In genomic region chr9:95516736-95517558, GRCh38 we compare ENCODE assay signal across 1 cellular context.
TF ChIP-seq lines count a peak whose summit lies in the region.

Gene PTCH1 (minus strand): TSS chr9:95516971.

TF ChIP-seq in GM12878, 131 proteins besides CTCF, POLR2A, EP300 and RAD21 (continued from another document):
- TF ChIP-seq REST (IDR thresholded peaks at IDR 0.05; ENCODE audit: low read depth, low read length) (no peak), RELA (IDR thresholded peaks at IDR 0.05; ENCODE audit: borderline replicate concordance, partially characterized antibody) (no peak), EGR1 (IDR thresholded peaks at IDR 0.05; ENCODE audit: borderline replicate concordance in 1 of 2, low read depth in 2 of 2, low read length in 2 of 2) (no peak)
- TF ChIP-seq, protein P1, sequence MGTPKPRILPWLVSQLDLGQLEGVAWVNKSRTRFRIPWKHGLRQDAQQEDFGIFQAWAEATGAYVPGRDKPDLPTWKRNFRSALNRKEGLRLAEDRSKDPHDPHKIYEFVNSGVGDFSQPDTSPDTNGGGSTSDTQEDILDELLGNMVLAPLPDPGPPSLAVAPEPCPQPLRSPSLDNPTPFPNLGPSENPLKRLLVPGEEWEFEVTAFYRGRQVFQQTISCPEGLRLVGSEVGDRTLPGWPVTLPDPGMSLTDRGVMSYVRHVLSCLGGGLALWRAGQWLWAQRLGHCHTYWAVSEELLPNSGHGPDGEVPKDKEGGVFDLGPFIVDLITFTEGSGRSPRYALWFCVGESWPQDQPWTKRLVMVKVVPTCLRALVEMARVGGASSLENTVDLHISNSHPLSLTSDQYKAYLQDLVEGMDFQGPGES (IDR thresholded peaks at IDR 0.05): no peak
